In genomic region chr2:95734976-95735890, GRCh38 we compare ENCODE assay signal across 22 cellular contexts.
DNase-seq lines count a peak whose midpoint lies in the region; ATAC-seq and TF ChIP-seq lines count a peak whose summit lies in the region.
"Had no signal": no experiment of that assay in that cellular context is flagged by ENCODE, and none has a peak within 500 bp of the region (broad histone marks: within the 10 kb centered on the region; RNA-seq: fewer than 3 reads in every experiment).

No MANE protein-coding gene starts in this region.

- TF ChIP-seq POLR2A in lower leg skin (IDR thresholded peaks at IDR 0.05), result no peak

- H3K4me3 ChIP-seq in lower lobe of right lung (no peak overlapping the region), lower leg skin (ENCODE audit: low read depth, poor library complexity, severe bottlenecking) (no peak overlapping the region)
- H3K4me3 ChIP-seq: body of pancreas, GM23338, left lung, skin epidermis, vagina had no signal

- DNase-seq in activated CD8-positive, alpha-beta memory T cell treated with anti-CD3 and anti-CD28 coated beads, Interleukin-2, amount 10 ng/mL, durations not matched to agents 7 days and 5 days, result peak; percentile 9
- DNase-seq in activated CD8-positive, alpha-beta memory T cell treated with anti-CD3 and anti-CD28 coated beads for 24 hours, result no peak
- peak; percentile 28 for DNase-seq in NOMO-1 treated with DMSO at 0.1 percent for 48 hours (lab: John Stamatoyannopoulos, UW; ENCODE audit: unreplicated experiment)
- DNase-seq in lower lobe of right lung, result no peak
- no peak for DNase-seq in lower leg skin (ENCODE audit: low spot score in 2 of 2)
- DNase-seq in activated CD4-positive, alpha-beta memory T cell treated with anti-CD3 and anti-CD28 coated beads for 36 hours, result no peak
- DNase-seq: activated CD4-positive, alpha-beta T cell treated with anti-CD3 and anti-CD28 coated beads, Interleukin-2, amount 10 ng/mL, durations not matched to agents 7 days and 5 days; activated naive CD4-positive, alpha-beta T cell treated with Interleukin-2 at 50 U/mL for 16 hours; activated T-cell treated with anti-CD3 and anti-CD28 coated beads, Interleukin-2, amount 50 U/mL, for 72 hours; BE2C; body of pancreas; left lung; NCI-H2029 treated with DMSO at 0.1 percent for 48 hours; NCI-H2227 treated with DMSO at 0.1 percent for 48 hours; NCI-H526 treated with DMSO at 0.1 percent for 48 hours; stimulated activated naive CD8-positive, alpha-beta T cell treated with anti-CD3 and anti-CD28 coated beads, Interleukin-15, amount 100 ng/mL, for 72 hours had no signal

- H3K4me3 Mint-ChIP-seq in activated CD8-positive, alpha-beta memory T cell treated with anti-CD3 and anti-CD28 coated beads, Interleukin-2, amount 10 ng/mL, durations not matched to agents 7 days and 5 days, result no peak overlapping the region
- H3K4me3 Mint-ChIP-seq in activated CD4-positive, alpha-beta memory T cell treated with anti-CD3 and anti-CD28 coated beads for 36 hours, result no peak overlapping the region
- H3K4me3 Mint-ChIP-seq: activated CD4-positive, alpha-beta T cell treated with anti-CD3 and anti-CD28 coated beads, Interleukin-2, amount 10 ng/mL, durations not matched to agents 7 days and 5 days; activated T-cell treated with anti-CD3 and anti-CD28 coated beads, Interleukin-2, amount 50 U/mL, for 72 hours; GM23338; natural killer cell treated with Interleukin-12 subunit alpha and Interleukin-12 subunit beta and Interleukin-15 and Interleukin-18, amount 100 ng/mL, for 72 hours; stimulated activated naive CD8-positive, alpha-beta T cell treated with anti-CD3 and anti-CD28 coated beads, Interleukin-15, amount 100 ng/mL, for 72 hours had no signal

- H3K9me3 ChIP-seq in lower lobe of right lung, result no peaks in the 10 kb centered on the region
- H3K9me3 ChIP-seq: BE2C, body of pancreas, left lung, vagina had no signal

- H3K9me3 Mint-ChIP-seq in activated CD8-positive, alpha-beta memory T cell treated with anti-CD3 and anti-CD28 coated beads, Interleukin-2, amount 10 ng/mL, durations not matched to agents 7 days and 5 days (ENCODE audit: low read depth), result no peaks in the 10 kb centered on the region
- H3K9me3 Mint-ChIP-seq in activated CD4-positive, alpha-beta memory T cell treated with anti-CD3 and anti-CD28 coated beads for 36 hours, result no peaks in the 10 kb centered on the region
- H3K9me3 Mint-ChIP-seq: activated CD4-positive, alpha-beta T cell treated with anti-CD3 and anti-CD28 coated beads, Interleukin-2, amount 10 ng/mL, durations not matched to agents 7 days and 5 days; activated T-cell treated with anti-CD3 and anti-CD28 coated beads, Interleukin-2, amount 50 U/mL, for 72 hours; GM23338; natural killer cell treated with Interleukin-12 subunit alpha and Interleukin-12 subunit beta and Interleukin-15 and Interleukin-18, amount 100 ng/mL, for 72 hours; stimulated activated naive CD8-positive, alpha-beta T cell treated with anti-CD3 and anti-CD28 coated beads, Interleukin-15, amount 100 ng/mL, for 72 hours had no signal

- no peaks in the 10 kb centered on the region for H3K4me1 Mint-ChIP-seq in activated CD8-positive, alpha-beta memory T cell treated with anti-CD3 and anti-CD28 coated beads, Interleukin-2, amount 10 ng/mL, durations not matched to agents 7 days and 5 days
- H3K4me1 Mint-ChIP-seq in activated CD4-positive, alpha-beta memory T cell treated with anti-CD3 and anti-CD28 coated beads for 36 hours (ENCODE audit: low read depth), result no peaks in the 10 kb centered on the region
- H3K4me1 Mint-ChIP-seq: activated CD4-positive, alpha-beta T cell treated with anti-CD3 and anti-CD28 coated beads, Interleukin-2, amount 10 ng/mL, durations not matched to agents 7 days and 5 days; GM23338; stimulated activated naive CD8-positive, alpha-beta T cell treated with anti-CD3 and anti-CD28 coated beads, Interleukin-15, amount 100 ng/mL, for 72 hours had no signal

- H3K36me3 Mint-ChIP-seq in activated CD8-positive, alpha-beta memory T cell treated with anti-CD3 and anti-CD28 coated beads, Interleukin-2, amount 10 ng/mL, durations not matched to agents 7 days and 5 days, result no peaks in the 10 kb centered on the region
- no peaks in the 10 kb centered on the region for H3K36me3 Mint-ChIP-seq in activated CD4-positive, alpha-beta memory T cell treated with anti-CD3 and anti-CD28 coated beads for 36 hours
- H3K36me3 Mint-ChIP-seq: natural killer cell treated with Interleukin-12 subunit alpha and Interleukin-12 subunit beta and Interleukin-15 and Interleukin-18, amount 100 ng/mL, for 72 hours had no signal

- intact Hi-C loops in lower lobe of right lung (cut with DNase I), result no loop called here
- intact Hi-C loops in lower leg skin (cut with DNase I; ENCODE audit: low total_unique reads), result no loop called here
- intact Hi-C loops in activated CD4-positive, alpha-beta memory T cell treated with anti-CD3 and anti-CD28 coated beads for 36 hours (cut with micrococcal nuclease), result no loop called here

- no peak overlapping the region for H3K27ac ChIP-seq in lower lobe of right lung
- H3K27ac ChIP-seq: body of pancreas, left lung, skin epidermis, vagina had no signal

- WGBS in lower leg skin, 2 donors, result 83 to 85% methylated on average over 8 of the region's 8 CpGs

- H3K36me3 ChIP-seq in lower lobe of right lung, result no peaks in the 10 kb centered on the region
- H3K36me3 ChIP-seq: BE2C, left lung, vagina had no signal

- TF ChIP-seq CTCF in lower lobe of right lung (IDR thresholded peaks at IDR 0.05), result no peak
- TF ChIP-seq CTCF in lower leg skin (IDR thresholded peaks at IDR 0.05), result no peak

- CTCF ChIA-PET in activated CD8-positive, alpha-beta memory T cell treated with anti-CD3 and anti-CD28 coated beads, Interleukin-2, amount 10 ng/mL, durations not matched to agents 7 days and 5 days (lab: Charles Lee), result no interaction called here
- CTCF ChIA-PET in activated CD4-positive, alpha-beta memory T cell treated with anti-CD3 and anti-CD28 coated beads for 36 hours (lab: Charles Lee), result no interaction called here

- no peaks in the 10 kb centered on the region for H3K27me3 ChIP-seq in lower lobe of right lung (ENCODE audit: low read depth)
- H3K27me3 ChIP-seq: BE2C, body of pancreas, vagina had no signal

- POLR2A ChIA-PET in activated CD4-positive, alpha-beta memory T cell treated with anti-CD3 and anti-CD28 coated beads for 36 hours (lab: Charles Lee), result no interaction called here

- ATAC-seq in activated CD8-positive, alpha-beta memory T cell treated with anti-CD3 and anti-CD28 coated beads, Interleukin-2, amount 10 ng/mL, durations not matched to agents 7 days and 5 days, result no peak
- ATAC-seq in lower lobe of right lung (peak; percentile 24 to 42), GM21529 (IDR thresholded peaks at IDR 0.05; ENCODE audit: unreplicated experiment) (no peak), GM21367 (IDR thresholded peaks at IDR 0.05; ENCODE audit: unreplicated experiment) (no peak)
- ATAC-seq: activated T-cell treated with anti-CD3 and anti-CD28 coated beads, Interleukin-2, amount 50 U/mL, for 72 hours; body of pancreas; GM23338; left lung; natural killer cell treated with Interleukin-12 subunit alpha and Interleukin-12 subunit beta and Interleukin-15 and Interleukin-18, amount 100 ng/mL, for 72 hours; stimulated activated naive CD8-positive, alpha-beta T cell treated with anti-CD3 and anti-CD28 coated beads, Interleukin-15, amount 100 ng/mL, for 72 hours had no signal

- H3K27me3 Mint-ChIP-seq in activated CD8-positive, alpha-beta memory T cell treated with anti-CD3 and anti-CD28 coated beads, Interleukin-2, amount 10 ng/mL, durations not matched to agents 7 days and 5 days, result peaks cover 38% of the 10 kb centered on the region
- peaks cover 17% of the 10 kb centered on the region for H3K27me3 Mint-ChIP-seq in activated CD4-positive, alpha-beta memory T cell treated with anti-CD3 and anti-CD28 coated beads for 36 hours

- no peaks in the 10 kb centered on the region for H3K4me1 ChIP-seq in lower lobe of right lung
- H3K4me1 ChIP-seq: BE2C, body of pancreas, left lung, vagina had no signal

- H3K27ac Mint-ChIP-seq in activated CD8-positive, alpha-beta memory T cell treated with anti-CD3 and anti-CD28 coated beads, Interleukin-2, amount 10 ng/mL, durations not matched to agents 7 days and 5 days, result no peak overlapping the region
- H3K27ac Mint-ChIP-seq in activated CD4-positive, alpha-beta memory T cell treated with anti-CD3 and anti-CD28 coated beads for 36 hours, result no peak overlapping the region
- H3K27ac Mint-ChIP-seq: activated CD4-positive, alpha-beta T cell treated with anti-CD3 and anti-CD28 coated beads, Interleukin-2, amount 10 ng/mL, durations not matched to agents 7 days and 5 days; activated T-cell treated with anti-CD3 and anti-CD28 coated beads, Interleukin-2, amount 50 U/mL, for 72 hours; GM23338; natural killer cell treated with Interleukin-12 subunit alpha and Interleukin-12 subunit beta and Interleukin-15 and Interleukin-18, amount 100 ng/mL, for 72 hours; stimulated activated naive CD8-positive, alpha-beta T cell treated with anti-CD3 and anti-CD28 coated beads, Interleukin-15, amount 100 ng/mL, for 72 hours had no signal

Comparison
In these comparisons a context has a peak if more than half of its experiments do, and no peak if none do; other contexts are left out.
1. DNase-seq: peak in activated CD8-positive, alpha-beta memory T cell treated with anti-CD3 and anti-CD28 coated beads, Interleukin-2, amount 10 ng/mL, durations not matched to agents 7 days and 5 days (single experiment) and NOMO-1 treated with DMSO at 0.1 percent for 48 hours (single experiment); none in activated CD8-positive, alpha-beta memory T cell treated with anti-CD3 and anti-CD28 coated beads for 24 hours (single experiment), lower lobe of right lung (single experiment), lower leg skin (0 of 2) and activated CD4-positive, alpha-beta memory T cell treated with anti-CD3 and anti-CD28 coated beads for 36 hours (single experiment).
2. ATAC-seq: peak in lower lobe of right lung (2 of 2); none in activated CD8-positive, alpha-beta memory T cell treated with anti-CD3 and anti-CD28 coated beads, Interleukin-2, amount 10 ng/mL, durations not matched to agents 7 days and 5 days (single experiment), GM21529 (single experiment) and GM21367 (single experiment).